ENCODE assay signal across 18 cellular contexts in genomic region chr7:3916146-3916545, GRCh38.
DNase-seq lines count a peak whose midpoint lies in the region; ATAC-seq lines count a peak whose summit lies in the region.
"Had no signal": no experiment of that assay in that cellular context is flagged by ENCODE, and none has a peak within 500 bp of the region (broad histone marks: within the 10 kb centered on the region; RNA-seq: fewer than 3 reads in every experiment).

No MANE protein-coding gene starts in this region.

- no peak for ATAC-seq in GM18858 (IDR thresholded peaks at IDR 0.05; ENCODE audit: unreplicated experiment)
- ATAC-seq in activated naive CD4-positive, alpha-beta T cell treated with anti-CD3 and anti-CD28 coated beads, Interleukin-2, amount 50 U/mL, for 72 hours = no peak
- ATAC-seq: gastroesophageal sphincter had no signal

- H3K4me3 ChIP-seq in ACC112 (ENCODE audit: low read depth, low read length) (no peak overlapping the region), adipocyte (ENCODE audit: low read length) (no peak overlapping the region)
- H3K4me3 ChIP-seq: gastroesophageal sphincter had no signal

- H3K9ac ChIP-seq in adipocyte (ENCODE audit: low read length) = no peak overlapping the region
- H3K9ac ChIP-seq: KMS-11 had no signal

- peaks cover 0 to 8% of the 10 kb centered on the region in 2 donors for H3K9me3 Mint-ChIP-seq in activated naive CD4-positive, alpha-beta T cell treated with anti-CD3 and anti-CD28 coated beads, Interleukin-2, amount 50 U/mL, for 72 hours

- H3K27me3 ChIP-seq in ACC112 (ENCODE audit: insufficient read depth, low read length) (no peaks in the 10 kb centered on the region), adipocyte (replicated peaks; ENCODE audit: control insufficient read depth, insufficient read depth, low read length) (no peaks in the 10 kb centered on the region)
- H3K27me3 ChIP-seq: gastroesophageal sphincter had no signal

- H3K9me3 ChIP-seq in adipocyte (ENCODE audit: control insufficient read depth, low read length) = no peaks in the 10 kb centered on the region

- no peak overlapping the region for H3K27ac Mint-ChIP-seq in activated naive CD4-positive, alpha-beta T cell treated with anti-CD3 and anti-CD28 coated beads, Interleukin-2, amount 50 U/mL, for 72 hours

- H3K36me3 ChIP-seq in ACC112 (ENCODE audit: insufficient read depth, low read length) (no peaks in the 10 kb centered on the region), adipocyte (ENCODE audit: control insufficient read depth, insufficient read depth, low read length, severe bottlenecking) (no peaks in the 10 kb centered on the region)
- H3K36me3 ChIP-seq: gastroesophageal sphincter had no signal

- no peaks in the 10 kb centered on the region for H3K79me2 ChIP-seq in ACC112 (ENCODE audit: control insufficient read depth, insufficient read depth, low read length, unreplicated experiment)

- no peak overlapping the region for H2AFZ ChIP-seq in ACC112 (ENCODE audit: low read length, unreplicated experiment)

- DNase-seq in HCEC 1CT (peak; percentile 17), adipocyte (ENCODE audit: low read depth) (peak; percentile 23), iris pigment epithelial cell (ENCODE audit: low read depth) (peak; percentile 75), activated T-cell treated with anti-CD3 and anti-CD28 coated beads for 4 hours (no peak), DMS79 treated with DMSO at 0.1 percent for 48 hours (lab: John Stamatoyannopoulos, UW) (no peak)
- DNase-seq in activated naive CD4-positive, alpha-beta T cell treated with anti-CD3 and anti-CD28 coated beads, Interleukin-2, amount 50 U/mL, for 72 hours (ENCODE audit: low spot score in 2 of 2) = no peak
- DNase-seq: activated CD4-positive, alpha-beta T cell treated with anti-CD3 and anti-CD28 coated beads, Interleukin-2, amount 50 U/mL, for 1 hour; activated T-cell treated with anti-CD3 and anti-CD28 coated beads, Interleukin-2, amount 50 U/mL, for 48 hours; effector CD8-positive, alpha-beta T cell; NCI-H1694; NCI-H82; stimulated activated CD4-positive, alpha-beta T cell treated with anti-CD3 and anti-CD28 coated beads, Interleukin-12 subunit alpha, Interleukin-12 subunit beta, amount 100 ng/mL, for 4 hours; stimulated activated naive CD8-positive, alpha-beta T cell treated with anti-CD3 and anti-CD28 coated beads, Interleukin-15, amount 100 ng/mL, for 72 hours; T-helper 9 cell had no signal

- peak overlapping the region; percentile 35; the same call in 1 of the 2 replicates for H3K27ac ChIP-seq in ACC112 (ENCODE audit: low read depth, low read length)
- H3K27ac ChIP-seq: gastroesophageal sphincter, KMS-11 had no signal

- peaks cover 0 to 12% of the 10 kb centered on the region in 2 donors for H3K36me3 Mint-ChIP-seq in activated naive CD4-positive, alpha-beta T cell treated with anti-CD3 and anti-CD28 coated beads, Interleukin-2, amount 50 U/mL, for 72 hours

- H3K4me1 ChIP-seq in ACC112 (ENCODE audit: control insufficient read depth, insufficient read depth, low read length, unreplicated experiment) (peaks cover 3% of the 10 kb centered on the region), adipocyte (ENCODE audit: control insufficient read depth, insufficient read depth, low read length) (peaks cover 9% of the 10 kb centered on the region)
- H3K4me1 ChIP-seq: gastroesophageal sphincter had no signal

Comparison
In these comparisons a context has a peak if more than half of its experiments do, and no peak if none do; other contexts are left out.
1. DNase-seq: peak in HCEC 1CT (single experiment), adipocyte (single experiment) and iris pigment epithelial cell (single experiment); none in activated T-cell treated with anti-CD3 and anti-CD28 coated beads for 4 hours (single experiment), DMS79 treated with DMSO at 0.1 percent for 48 hours (single experiment) and activated naive CD4-positive, alpha-beta T cell treated with anti-CD3 and anti-CD28 coated beads, Interleukin-2, amount 50 U/mL, for 72 hours (0 of 2).